Comparison of ENCODE assay signal across 9 cellular contexts in the genomic region with DNA sequence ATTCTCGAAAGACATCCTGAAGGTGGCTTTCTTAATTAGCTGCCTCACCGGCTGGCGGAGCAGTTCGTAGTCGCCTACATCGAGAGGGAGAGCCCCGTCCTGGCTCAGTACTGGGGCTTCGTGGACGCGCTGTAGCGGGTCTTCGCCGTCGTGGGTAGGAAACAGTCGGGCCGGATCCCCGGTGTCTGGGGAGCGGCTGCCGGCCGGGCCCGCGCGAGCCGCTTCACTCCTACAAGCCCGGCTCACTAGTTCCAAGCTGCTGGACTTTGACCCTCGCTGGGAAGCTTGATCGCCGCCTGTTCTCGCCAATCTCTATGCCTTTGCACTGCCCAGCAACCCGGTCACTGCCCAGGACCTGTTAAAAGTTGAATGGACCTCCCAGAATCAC. TPM values are rescaled to one million over a fixed set of nuclear protein-coding genes. Genes with fewer than 3 reads are reported as not detected.
A peak's percentile ranks its signal among the peaks of the same experiment; 100 is the strongest.
DNase-seq lines count a peak whose midpoint lies in the region; ATAC-seq, FAIRE-seq and TF ChIP-seq lines count a peak whose summit lies in the region.
"Had no signal": no experiment of that assay in that cellular context is flagged by ENCODE, and none has a peak within 500 bp of the region (broad histone marks: within the 10 kb centered on the region; RNA-seq: fewer than 3 reads in every experiment).

No MANE protein-coding gene starts in this region.

- H2AFZ ChIP-seq in IMR-90 (replicated peaks; ENCODE audit: low read length, poor library complexity) (peak overlapping the region; percentile 99), endothelial cell of umbilical vein (ENCODE audit: low read depth, low read length) (peak overlapping the region; percentile 92)

- CTCF ChIA-PET in IMR-90 (lab: Yijun Ruan, JAX) (no interaction called here), endothelial cell of umbilical vein (lab: Charles Lee) (interaction anchor here (0.6 to 2.8 kb wide), 5 partner anchors 8 to 1451 kb away, joined by 3 to 25 read pairs (median 7); partner anchors contain the start of gene ZBTB14)
- CTCF ChIA-PET in activated CD8-positive, alpha-beta T cell treated with anti-CD3 and anti-CD28 coated beads, Interleukin-2, amount 10 ng/mL, durations not matched to agents 7 days and 5 days (lab: Charles Lee), result interaction anchor here (1.0 to 4.5 kb wide), 2 partner anchors 24 to 57 kb away, joined by 5 to 40 read pairs; partner anchors contain the start of gene ZBTB14

- H3K9me3 ChIP-seq in DOHH2 (ENCODE audit: control insufficient read depth, insufficient read depth, low read length), result peaks cover 10% of the 10 kb centered on the region
- no peaks in the 10 kb centered on the region for H3K9me3 ChIP-seq in IMR-90 (ENCODE audit: control insufficient read depth, insufficient read depth, low read length)
- no peaks in the 10 kb centered on the region for H3K9me3 ChIP-seq in endothelial cell of umbilical vein (replicated peaks; ENCODE audit: control insufficient read depth, insufficient read depth, low read length)

- dilution Hi-C loops in IMR-90 (cut with HindIII; ENCODE audit: low sequenced_read_pairs, unreplicated experiment), result no loop called here
- dilution Hi-C loops in endothelial cell of umbilical vein (cut with MboI; ENCODE audit: extremely low pct_ligation_motif_present, low sequenced_read_pairs), result no loop called here

- TF ChIP-seq CTCF in DOHH2 (IDR thresholded peaks at IDR 0.05; ENCODE audit: low read depth, low read length, poor library complexity, severe bottlenecking) (no peak), IMR-90 (conservative IDR thresholded peaks at IDR 0.05; ENCODE audit: low read depth, low read length) (no peak), endothelial cell of umbilical vein (IDR thresholded peaks at IDR 0.05; ENCODE audit: extremely low read depth in 1 of 2, insufficient read depth in 1 of 2, low read depth in 1 of 2, low read length in 2 of 2) (no peak)

- H3K9me1 ChIP-seq in IMR-90 (ENCODE audit: insufficient read depth, low read length) (0 out of 2 replicates have a peak, but pooled peaks cover 3% of the 10 kb centered on the region), endothelial cell of umbilical vein (replicated peaks; ENCODE audit: control insufficient read depth, extremely low read depth, insufficient read depth, low read length) (no peaks in the 10 kb centered on the region)

- H3K9me2 ChIP-seq in DOHH2 (replicated peaks; ENCODE audit: control insufficient read depth, low read length), result no peaks in the 10 kb centered on the region

- H2BK15ac ChIP-seq in IMR-90 (ENCODE audit: low read depth, low read length), result no peak overlapping the region

- no peak for FAIRE-seq in endothelial cell of umbilical vein (lab: Jason Lieb, UNC)

- H3K4me1 ChIP-seq in DOHH2 (ENCODE audit: control insufficient read depth, low read length), result peaks cover 21% of the 10 kb centered on the region
- H3K4me1 ChIP-seq in IMR-90 (ENCODE audit: control insufficient read depth, insufficient read depth, low read length), result no peaks in the 10 kb centered on the region
- peaks cover 20% of the 10 kb centered on the region for H3K4me1 ChIP-seq in endothelial cell of umbilical vein (ENCODE audit: control insufficient read depth, extremely low read depth, insufficient read depth, low read length)

- peak overlapping the region; percentile 92 for H3K23ac ChIP-seq in IMR-90 (ENCODE audit: low read depth, low read length)

- H4K8ac ChIP-seq in IMR-90 (ENCODE audit: low read depth in 2 of 2, low read length in 2 of 2), result peak overlapping the region; percentile 73 to 92

- ATAC-seq in GM21447 (IDR thresholded peaks at IDR 0.05; ENCODE audit: unreplicated experiment) (peak; percentile 53), IMR-90 (ENCODE audit: low read depth) (peak; percentile 52)
- peak; percentile 69 for ATAC-seq in activated CD8-positive, alpha-beta T cell treated with anti-CD3 and anti-CD28 coated beads, Interleukin-2, amount 10 ng/mL, durations not matched to agents 7 days and 5 days

- H3K27ac ChIP-seq in DOHH2 (ENCODE audit: low read depth, low read length) (peak overlapping the region; percentile 63; the same call in 1 of the 2 replicates), IMR-90 (ENCODE audit: insufficient read depth, low read length) (peak overlapping the region; percentile 92), endothelial cell of umbilical vein (ENCODE audit: insufficient read depth, low read depth, low read length) (peak overlapping the region; percentile 73)
- H3K27ac ChIP-seq: VCaP had no signal

- TF ChIP-seq RAD21 in IMR-90 (IDR thresholded peaks at IDR 0.05; ENCODE audit: low read length), result no peak

- peaks cover 3% of the 10 kb centered on the region; the same call in 1 of the 2 replicates for H3K79me2 ChIP-seq in DOHH2 (ENCODE audit: control insufficient read depth, low read length)
- peaks cover 8% of the 10 kb centered on the region for H3K79me2 ChIP-seq in endothelial cell of umbilical vein (ENCODE audit: control insufficient read depth, insufficient read depth, low read length)

- H2BK120ac ChIP-seq in IMR-90 (ENCODE audit: low read depth, low read length), result 0 out of 2 replicates have a peak overlapping the region, but pooled peaks have one; percentile 51

- TF ChIP-seq POLR2A in IMR-90 (IDR thresholded peaks at IDR 0.05; ENCODE audit: low read depth, low read length), result no peak
- no peak for TF ChIP-seq POLR2A in endothelial cell of umbilical vein (IDR thresholded peaks at IDR 0.05; ENCODE audit: low read depth, low read length)

- peak overlapping the region; percentile 63 for H4K91ac ChIP-seq in IMR-90 (ENCODE audit: insufficient read depth, low read depth, low read length)

- H2BK20ac ChIP-seq in IMR-90 (ENCODE audit: low read depth, low read length), result no peak overlapping the region

- H3K79me1 ChIP-seq in IMR-90 (ENCODE audit: low read depth in 1 of 2, low read length in 2 of 2), result peaks cover 10 to 21% of the 10 kb centered on the region in 2 experiments; a peak in 3 of 4 replicates

- H3K4me3 ChIP-seq in DOHH2 (ENCODE audit: low read length), result peak overlapping the region; percentile 88
- H3K4me3 ChIP-seq in IMR-90 (ENCODE audit: insufficient read depth, low read depth, low read length), result peak overlapping the region; percentile 66
- H3K4me3 ChIP-seq in endothelial cell of umbilical vein (replicated peaks in 1 of 3; ENCODE audit: insufficient read depth in 1 of 3, low read depth in 1 of 3, low read length in 3 of 3), result peak overlapping the region; percentile 66 to 80 (median 72)

- peak overlapping the region; percentile 99 for H3K27ac Mint-ChIP-seq in activated CD8-positive, alpha-beta T cell treated with anti-CD3 and anti-CD28 coated beads, Interleukin-2, amount 10 ng/mL, durations not matched to agents 7 days and 5 days
- H3K27ac Mint-ChIP-seq in stimulated activated naive CD8-positive, alpha-beta T cell treated with anti-CD3 and anti-CD28 coated beads, Interleukin-15, Interleukin-2, amounts not matched to agents 100 ng/mL and 50 ng/mL, for 24 hours, result peak overlapping the region; percentile 97

- H3K9ac ChIP-seq in IMR-90 (ENCODE audit: low read depth, low read length) (peak overlapping the region; percentile 96), endothelial cell of umbilical vein (replicated peaks; ENCODE audit: extremely low read depth, insufficient read depth, low read length) (peak overlapping the region; percentile 68)

- peak overlapping the region; percentile 93 for H3K4me3 Mint-ChIP-seq in activated CD8-positive, alpha-beta T cell treated with anti-CD3 and anti-CD28 coated beads, Interleukin-2, amount 10 ng/mL, durations not matched to agents 7 days and 5 days
- peak overlapping the region; percentile 94 for H3K4me3 Mint-ChIP-seq in stimulated activated naive CD8-positive, alpha-beta T cell treated with anti-CD3 and anti-CD28 coated beads, Interleukin-15, Interleukin-2, amounts not matched to agents 100 ng/mL and 50 ng/mL, for 24 hours

- H3K56ac ChIP-seq in IMR-90 (ENCODE audit: extremely low read depth, insufficient read depth, low read length), result peak overlapping the region; percentile 81

- intact Hi-C loops in IMR-90 (cut with micrococcal nuclease), result loop anchor here (5.0 kb wide), 1 partner anchor 389 kb away; no protein-coding TSS in a partner anchor
- intact Hi-C loops in endothelial cell of umbilical vein (cut with micrococcal nuclease), result loop anchor here (1.0 to 5.0 kb wide), 3 partner anchors 58 to 394 kb away; no protein-coding TSS in a partner anchor

- H4K5ac ChIP-seq in IMR-90 (ENCODE audit: low read depth, low read length), result peak overlapping the region; percentile 61

- H3F3A ChIP-seq in DOHH2 (ENCODE audit: control insufficient read depth, insufficient read depth), result no peaks in the 10 kb centered on the region

- TSS peak; percentile 66 for BruUV-seq in IMR-90 (replicated peaks; lab: Mats Ljungman, UMichigan)
- BruUV-seq in endothelial cell of umbilical vein (replicated peaks; lab: Mats Ljungman, UMichigan), result TSS peak; percentile 38

- H3K9me3 Mint-ChIP-seq in activated CD8-positive, alpha-beta T cell treated with anti-CD3 and anti-CD28 coated beads, Interleukin-2, amount 10 ng/mL, durations not matched to agents 7 days and 5 days (ENCODE audit: insufficient read depth), result no peaks in the 10 kb centered on the region
- no peaks in the 10 kb centered on the region for H3K9me3 Mint-ChIP-seq in stimulated activated naive CD8-positive, alpha-beta T cell treated with anti-CD3 and anti-CD28 coated beads, Interleukin-15, Interleukin-2, amounts not matched to agents 100 ng/mL and 50 ng/mL, for 24 hours

- H3K14ac ChIP-seq in IMR-90 (replicated peaks; ENCODE audit: low read depth, low read length), result peak overlapping the region; percentile 85

- WGBS in IMR-90 (ENCODE audit: extremely low coverage in 2 of 2, insufficient read length in 1 of 2), 2 experiments, result 0% methylated on average over 11 of the region's 30 CpGs; no CpG with 5 or more reads in 1 of the 2 experiments

- peak overlapping the region; percentile 95 for H2BK5ac ChIP-seq in IMR-90 (ENCODE audit: low read depth, low read length, poor library complexity, severe bottlenecking)

- H3K36me3 ChIP-seq in DOHH2 (ENCODE audit: control insufficient read depth, low read length) (peaks cover 18% of the 10 kb centered on the region), IMR-90 (ENCODE audit: control insufficient read depth, insufficient read depth, low read length) (peaks cover 6% of the 10 kb centered on the region), endothelial cell of umbilical vein (ENCODE audit: control insufficient read depth in 2 of 2, extremely low read depth in 1 of 2, insufficient read depth in 2 of 2, low read length in 2 of 2) (peaks cover 0 to 2% of the 10 kb centered on the region in 2 experiments)

- peaks cover 36% of the 10 kb centered on the region for H3K4me1 Mint-ChIP-seq in activated CD8-positive, alpha-beta T cell treated with anti-CD3 and anti-CD28 coated beads, Interleukin-2, amount 10 ng/mL, durations not matched to agents 7 days and 5 days (ENCODE audit: low read depth)
- H3K4me1 Mint-ChIP-seq in stimulated activated naive CD8-positive, alpha-beta T cell treated with anti-CD3 and anti-CD28 coated beads, Interleukin-15, Interleukin-2, amounts not matched to agents 100 ng/mL and 50 ng/mL, for 24 hours (ENCODE audit: low read depth), result peaks cover 55% of the 10 kb centered on the region

- no peak overlapping the region; the same call in 1 of the 2 replicates for H2AK5ac ChIP-seq in IMR-90 (ENCODE audit: low read depth, low read length)

- H3K4ac ChIP-seq in IMR-90 (ENCODE audit: low read depth, low read length), result peak overlapping the region; percentile 93

- no peaks in the 10 kb centered on the region for H3K27me3 Mint-ChIP-seq in activated CD8-positive, alpha-beta T cell treated with anti-CD3 and anti-CD28 coated beads, Interleukin-2, amount 10 ng/mL, durations not matched to agents 7 days and 5 days (ENCODE audit: low read depth)
- no peaks in the 10 kb centered on the region for H3K27me3 Mint-ChIP-seq in stimulated activated naive CD8-positive, alpha-beta T cell treated with anti-CD3 and anti-CD28 coated beads, Interleukin-15, Interleukin-2, amounts not matched to agents 100 ng/mL and 50 ng/mL, for 24 hours

- DNase-seq in IMR-90, result peak; percentile 30
- peak; percentile 55 for DNase-seq in activated CD8-positive, alpha-beta T cell treated with anti-CD3 and anti-CD28 coated beads, Interleukin-2, amount 10 ng/mL, durations not matched to agents 7 days and 5 days
- DNase-seq in endothelial cell of umbilical vein (ENCODE audit: low read depth, low spot score), result no peak
- DNase-seq in mucosa of gallbladder (ENCODE audit: low spot score), result peak; percentile 74
- no peak for DNase-seq in NCI-H187 treated with DMSO at 0.1 percent for 48 hours (lab: John Stamatoyannopoulos, UW)

- peaks cover 34% of the 10 kb centered on the region for H3K36me3 Mint-ChIP-seq in activated CD8-positive, alpha-beta T cell treated with anti-CD3 and anti-CD28 coated beads, Interleukin-2, amount 10 ng/mL, durations not matched to agents 7 days and 5 days (ENCODE audit: low read depth)
- H3K36me3 Mint-ChIP-seq in stimulated activated naive CD8-positive, alpha-beta T cell treated with anti-CD3 and anti-CD28 coated beads, Interleukin-15, Interleukin-2, amounts not matched to agents 100 ng/mL and 50 ng/mL, for 24 hours (ENCODE audit: low read depth), result peaks cover 43% of the 10 kb centered on the region

- peak overlapping the region; percentile 93 for H3K4me2 ChIP-seq in DOHH2 (ENCODE audit: low read length)
- H3K4me2 ChIP-seq in IMR-90 (ENCODE audit: low read depth, low read length), result peak overlapping the region; percentile 96
- peak overlapping the region; percentile 83 for H3K4me2 ChIP-seq in endothelial cell of umbilical vein (ENCODE audit: insufficient read depth, low read length)

- H4K20me1 ChIP-seq in DOHH2 (ENCODE audit: control insufficient read depth, insufficient read depth, low read depth, low read length), result no peaks in the 10 kb centered on the region
- H4K20me1 ChIP-seq in IMR-90 (ENCODE audit: insufficient read depth, low read length), result no peaks in the 10 kb centered on the region
- H4K20me1 ChIP-seq in endothelial cell of umbilical vein (replicated peaks; ENCODE audit: control insufficient read depth, extremely low read depth, insufficient read depth, low read length), result no peaks in the 10 kb centered on the region

- H3K27me3 ChIP-seq in DOHH2 (ENCODE audit: control insufficient read depth, low read length) (no peaks in the 10 kb centered on the region), IMR-90 (ENCODE audit: control insufficient read depth, insufficient read depth, low read length) (no peaks in the 10 kb centered on the region), endothelial cell of umbilical vein (ENCODE audit: control insufficient read depth in 2 of 2, insufficient read depth in 2 of 2, low read length in 2 of 2) (peaks cover 9 to 17% of the 10 kb centered on the region in 2 experiments)

- POLR2A ChIA-PET in IMR-90 (lab: Charles Lee; ENCODE audit: unreplicated experiment), result interaction anchor here (1.7 kb wide), 1 partner anchor 57 kb away, joined by 3 read pairs; the partner anchor contains the start of gene ZBTB14
- POLR2A ChIA-PET in activated CD8-positive, alpha-beta T cell treated with anti-CD3 and anti-CD28 coated beads, Interleukin-2, amount 10 ng/mL, durations not matched to agents 7 days and 5 days (lab: Charles Lee), result interaction anchor here (0.9 to 6.6 kb wide), 4 partner anchors 23 to 1644 kb away, joined by 3 to 176 read pairs (median 6); partner anchors contain the start of gene ZBTB14
- POLR2A ChIA-PET in endothelial cell of umbilical vein (lab: Charles Lee), result interaction anchor here (3.3 kb wide), 1 partner anchor 57 kb away, joined by 22 read pairs; the partner anchor contains the start of gene ZBTB14

- H2AK9ac ChIP-seq in IMR-90 (replicated peaks; ENCODE audit: low read depth, low read length, poor library complexity), result peak overlapping the region; percentile 94

- in situ Hi-C loops in IMR-90 (cut with MboI; ENCODE audit: low sequenced_read_pairs), result loop anchor here (5.0 kb wide), 1 partner anchor 54 kb away; no protein-coding TSS in a partner anchor

- no peak overlapping the region; the same call in 1 of the 2 replicates for H3K18ac ChIP-seq in IMR-90 (ENCODE audit: low read depth, low read length)

RNA-seq across cellular contexts. Expression of gene AKAIN1, which starts 41.3 kb away (rescaled TPM):
- not detected in 2 replicates for total RNA-seq in IMR-90 (2012; rRNA removed)
- not detected in 2 replicates for polyA plus RNA-seq in IMR-90 (2012; rRNA removed)
- polyA plus RNA-seq in IMR-90 (2012; cell fraction: cytosol; rRNA removed), result not detected in 2 replicates
- not detected in 2 replicates for polyA plus RNA-seq in IMR-90 (2012; cell fraction: nucleus; rRNA removed; ENCODE audit: low replicate concordance)
- total RNA-seq in activated CD8-positive, alpha-beta T cell treated with anti-CD3 and anti-CD28 coated beads, Interleukin-2, amount 10 ng/mL, durations not matched to agents 7 days and 5 days, result not detected
- total RNA-seq in endothelial cell of umbilical vein, result not detected in 2 replicates
- not detected in 2 replicates for polyA plus RNA-seq in endothelial cell of umbilical vein
- polyA plus RNA-seq in endothelial cell of umbilical vein (2011; cell fraction: cytosol; rRNA removed), result not detected in 2 replicates
- polyA plus RNA-seq in endothelial cell of umbilical vein (2011; cell fraction: nucleus; rRNA removed), result not detected in 2 replicates
- not detected in 2 replicates for polyA plus RNA-seq in endothelial cell of umbilical vein (2012)
- polyA minus RNA-seq in endothelial cell of umbilical vein, result not detected in 2 replicates
- not detected for polyA minus RNA-seq in endothelial cell of umbilical vein (2011; cell fraction: cytosol; rRNA and poly(A)+ RNA removed)
- not detected in 2 replicates for polyA minus RNA-seq in endothelial cell of umbilical vein (2011; cell fraction: nucleus; rRNA and poly(A)+ RNA removed)
- total RNA-seq in mucosa of gallbladder, result not detected

RNA-seq across cellular contexts. Expression of gene ZBTB14, which starts 57.2 kb away (rescaled TPM):
- total RNA-seq in IMR-90 (2012; rRNA removed) (9.1 and 10.0 TPM in 2 replicates), endothelial cell of umbilical vein (13.0 and 13.7 TPM in 2 replicates), mucosa of gallbladder (14.1 TPM)
- polyA plus RNA-seq in IMR-90 (2012; rRNA removed) (4.5 and 5.8 TPM in 2 replicates), endothelial cell of umbilical vein (4.2 and 5.5 TPM in 2 replicates)
- 0.98 and 2.0 TPM in 2 replicates for polyA plus RNA-seq in IMR-90 (2012; cell fraction: cytosol; rRNA removed)
- polyA plus RNA-seq in IMR-90 (2012; cell fraction: nucleus; rRNA removed; ENCODE audit: low replicate concordance), result 2.7 and 16.9 TPM in 2 replicates
- total RNA-seq in activated CD8-positive, alpha-beta T cell treated with anti-CD3 and anti-CD28 coated beads, Interleukin-2, amount 10 ng/mL, durations not matched to agents 7 days and 5 days, result 10 to 100 TPM; 22.9 to 24.2 TPM
- polyA plus RNA-seq in endothelial cell of umbilical vein (2011; cell fraction: cytosol; rRNA removed), result 7.2 and 8.7 TPM in 2 replicates
- 28.0 and 47.8 TPM in 2 replicates for polyA plus RNA-seq in endothelial cell of umbilical vein (2011; cell fraction: nucleus; rRNA removed)
- polyA plus RNA-seq in endothelial cell of umbilical vein (2012), result 7.1 and 8.5 TPM in 2 replicates
- polyA minus RNA-seq in endothelial cell of umbilical vein, result 9.3 and 10.6 TPM in 2 replicates
- polyA minus RNA-seq in endothelial cell of umbilical vein (2011; cell fraction: cytosol; rRNA and poly(A)+ RNA removed), result 5.9 TPM
- polyA minus RNA-seq in endothelial cell of umbilical vein (2011; cell fraction: nucleus; rRNA and poly(A)+ RNA removed), result 9.2 and 13.0 TPM in 2 replicates

Comparison
In these comparisons a context has a peak if more than half of its experiments do, and no peak if none do; other contexts are left out.
1. DNase-seq: peak in IMR-90 (single experiment), activated CD8-positive, alpha-beta T cell treated with anti-CD3 and anti-CD28 coated beads, Interleukin-2, amount 10 ng/mL, durations not matched to agents 7 days and 5 days (single experiment) and mucosa of gallbladder (single experiment); none in endothelial cell of umbilical vein (single experiment) and NCI-H187 treated with DMSO at 0.1 percent for 48 hours (single experiment).
2. Peak in every context shown above with its lines, with median percentiles within 50 percentile points of each other: H3K27ac ChIP-seq, H3K4me2 ChIP-seq, H3K4me3 ChIP-seq and ATAC-seq.